ENCODE assay signal across 13 cellular contexts in genomic region chr15:28819019-28819929, GRCh38. TPM values are rescaled to one million over a fixed set of nuclear protein-coding genes. Genes with fewer than 3 reads are reported as not detected.
DNase-seq lines count a peak whose midpoint lies in the region; ATAC-seq, FAIRE-seq and TF ChIP-seq lines count a peak whose summit lies in the region.
"Not testable (repeated sequence)": the region's sequence is repeated elsewhere in the genome, so short reads cannot be mapped to it uniquely, and the experiment has no call there.
"Had no signal": no experiment of that assay in that cellular context is flagged by ENCODE, and none has a peak within 500 bp of the region (broad histone marks: within the 10 kb centered on the region; RNA-seq: fewer than 3 reads in every experiment).

No MANE protein-coding gene starts in this region.

- in situ Hi-C loops in K562 (cut with MboI) = not testable (repeated sequence)

- H3K9me1 ChIP-seq in K562 (ENCODE audit: control insufficient read depth, insufficient read depth, low read length) = not testable (repeated sequence)

- H3K36me3 ChIP-seq in CD4-positive, CD25-positive, alpha-beta regulatory T cell (ENCODE audit: control insufficient read depth, insufficient read depth, low read length); RWPE2 (ENCODE audit: low read depth); K562 (ENCODE audit: control insufficient read depth, insufficient read depth, low read length); mesenchymal stem cell (ENCODE audit: control insufficient read depth in 1 of 2, insufficient read depth in 2 of 2, low read depth in 1 of 2, low read length in 2 of 2): not testable (repeated sequence)

- peak overlapping the region in 3 of 4 donors; percentile 29 to 66 (median 65) for H3K4me3 Mint-ChIP-seq in CD4-positive, CD25-positive, alpha-beta regulatory T cell
- H3K4me3 Mint-ChIP-seq in activated T-cell treated with anti-CD3 and anti-CD28 coated beads, Interleukin-2, amount 50 U/mL, for 24 hours = peak overlapping the region; percentile 26

- not testable (repeated sequence) for H3K27me3 Mint-ChIP-seq in CD4-positive, CD25-positive, alpha-beta regulatory T cell
- H3K27me3 Mint-ChIP-seq in activated T-cell treated with anti-CD3 and anti-CD28 coated beads, Interleukin-2, amount 50 U/mL, for 24 hours = peaks cover 10% of the 10 kb centered on the region

- peak overlapping the region; percentile 95 for H2AFZ ChIP-seq in K562 (ENCODE audit: low read depth, low read length)
- H2AFZ ChIP-seq in mesenchymal stem cell (ENCODE audit: low read depth, low read length) = not testable (repeated sequence)

- peak overlapping the region; percentile 60 for H3K4me2 ChIP-seq in K562 (ENCODE audit: insufficient read depth, low read length)
- H3K4me2 ChIP-seq in mesenchymal stem cell (ENCODE audit: low read length, poor library complexity, severe bottlenecking) = not testable (repeated sequence)

- H3K79me1 ChIP-seq in mesenchymal stem cell (replicated peaks; ENCODE audit: low read length, poor library complexity, severe bottlenecking) = not testable (repeated sequence)

- not testable (repeated sequence) for FAIRE-seq in K562 (lab: Jason Lieb, UNC)

- not testable (repeated sequence) for H3K79me2 ChIP-seq in K562 (ENCODE audit: control insufficient read depth, insufficient read depth, low read length)

- TF ChIP-seq CTCF in RWPE2 (IDR thresholded peaks at IDR 0.05; ENCODE audit: poor library complexity, severe bottlenecking); K562 (IDR thresholded peaks at IDR 0.05 in 2 of 3, conservative IDR thresholded peaks at IDR 0.05 in 1 of 3; ENCODE audit: insufficient read depth in 2 of 3, low read depth in 1 of 3, low read length in 3 of 3); fibroblast of pulmonary artery (IDR thresholded peaks at IDR 0.05; ENCODE audit: low read length, missing control alignments): not testable (repeated sequence)

- intact Hi-C loops in K562 (cut with micrococcal nuclease) = not testable (repeated sequence)

- BruUV-seq in K562 (replicated peaks; lab: Mats Ljungman, UMichigan) = not testable (repeated sequence)

- not testable (repeated sequence) for H3K36me3 Mint-ChIP-seq in CD4-positive, CD25-positive, alpha-beta regulatory T cell; activated T-cell treated with anti-CD3 and anti-CD28 coated beads, Interleukin-2, amount 50 U/mL, for 24 hours (ENCODE audit: low read depth)

- not testable (repeated sequence) for H2AK5ac ChIP-seq in mesenchymal stem cell (ENCODE audit: low read length, severe bottlenecking)

- not testable (repeated sequence) for TF ChIP-seq RAD21 in K562 (CRISPR knock-in tag; conservative IDR thresholded peaks at IDR 0.05 in 1 of 2, IDR thresholded peaks at IDR 0.05 in 1 of 2)

- peak; percentile 83 to 92 for ATAC-seq in CD4-positive, CD25-positive, alpha-beta regulatory T cell (ENCODE audit: low read depth in 2 of 2)
- peak; percentile 96 for ATAC-seq in RWPE2 (ENCODE audit: low read depth)
- peak; percentile 94 for ATAC-seq in K562

- H3K4me1 ChIP-seq in CD4-positive, CD25-positive, alpha-beta regulatory T cell (ENCODE audit: control insufficient read depth, insufficient read depth, low read length, poor library complexity, severe bottlenecking); RWPE2 (ENCODE audit: insufficient read depth, poor library complexity, severe bottlenecking); K562 (replicated peaks in 1 of 2; ENCODE audit: control insufficient read depth in 2 of 2, insufficient read depth in 2 of 2, low read length in 2 of 2); mesenchymal stem cell (ENCODE audit: control insufficient read depth, insufficient read depth, low read depth, low read length): not testable (repeated sequence)

- not testable (repeated sequence) for H3K18ac ChIP-seq in mesenchymal stem cell (ENCODE audit: low read depth in 1 of 2, low read length in 2 of 2)

- H3K9me3 ChIP-seq in CD4-positive, CD25-positive, alpha-beta regulatory T cell (ENCODE audit: control insufficient read depth in 2 of 2, low read length in 2 of 2); RWPE2 (ENCODE audit: severe bottlenecking); K562 (replicated peaks; ENCODE audit: control insufficient read depth, insufficient read depth, low read depth, low read length); mesenchymal stem cell (ENCODE audit: control insufficient read depth, low read length): not testable (repeated sequence)

- not testable (repeated sequence) for H4K20me1 ChIP-seq in K562 (replicated peaks; ENCODE audit: control insufficient read depth, insufficient read depth, low read length)

- H2BK120ac ChIP-seq in mesenchymal stem cell (ENCODE audit: low read depth, low read length) = not testable (repeated sequence)

- DNase-seq in CD4-positive, CD25-positive, alpha-beta regulatory T cell = peak in 1 of 3 donors; percentile 27
- peak; percentile 27 for DNase-seq in Jurkat, Clone E6-1 (ENCODE audit: low read depth, low spot score)
- not testable (repeated sequence) for DNase-seq in RWPE2 (ENCODE audit: low spot score); activated T-cell treated with anti-CD3 and anti-CD28 coated beads, Interleukin-2, amount 50 U/mL, for 24 hours
- DNase-seq in K562 (ENCODE audit: extremely low read depth in 1 of 4, low spot score in 3 of 4) (peak in 1 of 4 experiments; percentile 41), fibroblast of pulmonary artery (ENCODE audit: low read depth) (peak; percentile 46), mesenchymal stem cell (peak; percentile 16)
- DNase-seq in stimulated activated CD4-positive, alpha-beta T cell treated with anti-CD3 and anti-CD28 coated beads, Interleukin-1b, Interleukin-23, amount 100 ng/mL, for 48 hours = peak; percentile 17

- H3K4ac ChIP-seq in mesenchymal stem cell (ENCODE audit: low read depth in 1 of 2, low read length in 2 of 2) = not testable (repeated sequence)

- not testable (repeated sequence) for TF ChIP-seq POLR2A in K562 (conservative IDR thresholded peaks at IDR 0.05)

- peak overlapping the region in 1 of 2 experiments; percentile 27; a peak in 1 of 4 replicates for H3K9ac ChIP-seq in K562 (ENCODE audit: insufficient read depth in 1 of 2, low read depth in 2 of 2, low read length in 2 of 2)
- not testable (repeated sequence) for H3K9ac ChIP-seq in mesenchymal stem cell (ENCODE audit: low read length)

- not testable (repeated sequence) for H2BK5ac ChIP-seq in mesenchymal stem cell (ENCODE audit: low read depth, low read length, poor library complexity, severe bottlenecking)

- POLR2A ChIA-PET in K562 (lab: Yijun Ruan, JAX) = interaction anchor here (1.1 kb wide), 1 partner anchor 14 kb away, joined by 3 read pairs; no protein-coding TSS in a partner anchor

- WGBS in K562 (ENCODE audit: insufficient coverage, low coverage, missing lambda C conversion rate) = 10% methylated on average over 10 of the region's 15 CpGs
- WGBS in mesenchymal stem cell = 28% methylated on average over 6 of the region's 15 CpGs

- H2BK15ac ChIP-seq in mesenchymal stem cell (ENCODE audit: low read depth, poor library complexity, severe bottlenecking) = not testable (repeated sequence)

- H3K23ac ChIP-seq in mesenchymal stem cell (ENCODE audit: low read length in 2 of 2) = not testable (repeated sequence)

- CTCF ChIA-PET in K562 (lab: Yijun Ruan, JAX; ENCODE audit: low intra/inter-chr PET ratio) = not testable (repeated sequence)

- H3K9me3 Mint-ChIP-seq in CD4-positive, CD25-positive, alpha-beta regulatory T cell; activated T-cell treated with anti-CD3 and anti-CD28 coated beads, Interleukin-2, amount 50 U/mL, for 24 hours: not testable (repeated sequence)

- not testable (repeated sequence) for TF ChIP-seq EP300 in K562 (IDR thresholded peaks at IDR 0.05; ENCODE audit: low read length)

- not testable (repeated sequence) for H3K14ac ChIP-seq in mesenchymal stem cell (ENCODE audit: low read length in 2 of 2)

- not testable (repeated sequence) for H3K27me3 ChIP-seq in CD4-positive, CD25-positive, alpha-beta regulatory T cell (ENCODE audit: control insufficient read depth, insufficient read depth, low read length); RWPE2 (ENCODE audit: insufficient read depth, poor library complexity, severe bottlenecking); K562 (ENCODE audit: control insufficient read depth in 2 of 2, insufficient read depth in 2 of 2, low read length in 2 of 2); mesenchymal stem cell (ENCODE audit: control insufficient read depth in 1 of 2, insufficient read depth in 1 of 2, low read length in 2 of 2)

- H3K4me1 Mint-ChIP-seq in CD4-positive, CD25-positive, alpha-beta regulatory T cell = not testable (repeated sequence)
- peaks cover 12% of the 10 kb centered on the region for H3K4me1 Mint-ChIP-seq in activated T-cell treated with anti-CD3 and anti-CD28 coated beads, Interleukin-2, amount 50 U/mL, for 24 hours (ENCODE audit: low read depth)

- peak overlapping the region; percentile 1 to 82 (median 34) for H3K27ac Mint-ChIP-seq in CD4-positive, CD25-positive, alpha-beta regulatory T cell
- peak overlapping the region; percentile 7 for H3K27ac Mint-ChIP-seq in activated T-cell treated with anti-CD3 and anti-CD28 coated beads, Interleukin-2, amount 50 U/mL, for 24 hours

- not testable (repeated sequence) for H3K27ac ChIP-seq in CD4-positive, CD25-positive, alpha-beta regulatory T cell (ENCODE audit: insufficient read depth, low read length, poor library complexity, severe bottlenecking); mesenchymal stem cell (ENCODE audit: low read length, poor library complexity, severe bottlenecking)
- H3K27ac ChIP-seq in RWPE2 (ENCODE audit: poor library complexity, severe bottlenecking) = peak overlapping the region; percentile 65
- peak overlapping the region; percentile 62; the same call in 2 of the 3 replicates for H3K27ac ChIP-seq in K562 (ENCODE audit: extremely low read depth, low read depth, low read length)

- not testable (repeated sequence) for H4K91ac ChIP-seq in mesenchymal stem cell (ENCODE audit: low read length)

- H3K4me3 ChIP-seq in CD4-positive, CD25-positive, alpha-beta regulatory T cell (ENCODE audit: low read depth, low read length); Jurkat, Clone E6-1 (ENCODE audit: low read length); RWPE2 (ENCODE audit: severe bottlenecking); K562; fibroblast of pulmonary artery (replicated peaks; ENCODE audit: low read depth, low read length); mesenchymal stem cell (ENCODE audit: insufficient read depth in 1 of 2, low read depth in 1 of 2, low read length in 2 of 2): not testable (repeated sequence)

- not testable (repeated sequence) for H4K8ac ChIP-seq in mesenchymal stem cell (ENCODE audit: low read length)

- H2BK12ac ChIP-seq in mesenchymal stem cell (ENCODE audit: low read length in 2 of 2) = not testable (repeated sequence)

RNA-seq across cellular contexts. Expression of gene GOLGA6L7, which starts 29.2 kb away (rescaled TPM):
- total RNA-seq in CD4-positive, CD25-positive, alpha-beta regulatory T cell = not detected
- not detected for polyA plus RNA-seq in CD4-positive, CD25-positive, alpha-beta regulatory T cell
- polyA plus RNA-seq in Jurkat, Clone E6-1 (2012; ENCODE audit: insufficient read depth, insufficient read length) = not detected
- 0.67 and 2.1 TPM in 2 replicates for total RNA-seq in K562 (2011; cell fraction: chromatin; rRNA removed; ENCODE audit: low replicate concordance)
- total RNA-seq in K562 (2011; cell fraction: nucleolus; rRNA removed) = 0.39 TPM in 1 of 2 replicates, not detected in the other
- 1.3 and 1.9 TPM in 2 replicates for total RNA-seq in K562 (2011; cell fraction: nucleoplasm; rRNA removed)
- not detected in 2 replicates for total RNA-seq in K562 (2014; rRNA removed)
- total RNA-seq in K562 (2014; rRNA removed; fragmentation: Illumina TruSeq; extraction: Trizol) = not detected in 2 replicates
- total RNA-seq in K562 (2015; rRNA removed; fragmentation: Illumina TruSeq; extraction: Trizol) = not detected in 2 replicates
- 0.11 TPM in 1 of 2 replicates, not detected in the other for total RNA-seq in K562 (2021)
- 0.11 and 0.42 TPM in 2 replicates for polyA plus RNA-seq in K562 (2011; rRNA removed)
- 0.38 TPM in 1 of 2 replicates, not detected in the other for polyA plus RNA-seq in K562 (2011; cell fraction: cytosol; rRNA removed)
- polyA plus RNA-seq in K562 (2011; cell fraction: nucleus; rRNA removed) = 0.26 and 0.86 TPM in 2 replicates
- polyA plus RNA-seq in K562 (2012) = 0.40 and 0.44 TPM in 2 replicates
- not detected in 2 replicates for polyA plus RNA-seq in K562 (2014; fragmentation: Illumina TruSeq; extraction: Trizol)
- polyA plus RNA-seq in K562 (2014; fragmentation: Nextera tagmentation; extraction: Ambion mirVana) = under 1 TPM in 1 of 2 experiments, not detected in 1; 0.14 TPM
- polyA plus RNA-seq in K562 (2014; rRNA removed) = not detected in 2 replicates
- 0.28 and 0.51 TPM in 2 replicates for polyA minus RNA-seq in K562 (2011; rRNA and poly(A)+ RNA removed)
- not detected in 2 replicates for polyA minus RNA-seq in K562 (2011; cell fraction: cytosol; rRNA and poly(A)+ RNA removed)
- polyA minus RNA-seq in K562 (2011; cell fraction: nucleus; rRNA and poly(A)+ RNA removed) = 0.56 TPM in 1 of 2 replicates, not detected in the other
- not detected for polyA plus RNA-seq in mesenchymal stem cell (2013, experiment 1 of 2)
- not detected for polyA plus RNA-seq in mesenchymal stem cell (2013, experiment 2 of 2)
- total RNA-seq: breast epithelium, Calu3, GM23338, pancreas, ureter had no signal
- polyA plus RNA-seq: pancreas had no signal
